In genomic region chr13:24124789-24125476, GRCh38 we compare ENCODE assay signal across 10 cellular contexts.
DNase-seq lines count a peak whose midpoint lies in the region; ATAC-seq, FAIRE-seq and TF ChIP-seq lines count a peak whose summit lies in the region.
"Had no signal": no experiment of that assay in that cellular context is flagged by ENCODE, and none has a peak within 500 bp of the region (broad histone marks: within the 10 kb centered on the region; RNA-seq: fewer than 3 reads in every experiment).

No MANE protein-coding gene starts in this region.

- DNase-seq in iPS-NIHi7 (ENCODE audit: extremely low spot score) (peak; percentile 10), erythroblast (lab: John Stamatoyannopoulos, UW) (no peak), HTR-8/SVneo (ENCODE audit: insufficient read length, low spot score) (no peak), RCC 7860 (ENCODE audit: low spot score) (no peak)
- DNase-seq in activated CD4-positive, alpha-beta T cell treated with anti-CD3 and anti-CD28 coated beads for 48 hours = no peak
- DNase-seq: activated naive CD4-positive, alpha-beta T cell treated with anti-CD3 and anti-CD28 coated beads, Interleukin-2, amount 50 U/mL, for 16 hours; SW 1271 had no signal

- peak; percentile 78 for ATAC-seq in GM18520 (IDR thresholded peaks at IDR 0.05; ENCODE audit: unreplicated experiment)
- ATAC-seq in GM21526 (IDR thresholded peaks at IDR 0.05; ENCODE audit: low FRiP score, unreplicated experiment) = peak; percentile 83
- ATAC-seq in HG03342 (IDR thresholded peaks at IDR 0.05; ENCODE audit: unreplicated experiment) = peak; percentile 88

- FAIRE-seq in HTR-8/SVneo (lab: Jason Lieb, UNC) (no peak), RCC 7860 (lab: Jason Lieb, UNC) (no peak)

- TF ChIP-seq POLR2A in erythroblast (IDR thresholded peaks at IDR 0.05; ENCODE audit: low read length) = no peak
